ENCODE assay signal across 27 cellular contexts in the genomic region with DNA sequence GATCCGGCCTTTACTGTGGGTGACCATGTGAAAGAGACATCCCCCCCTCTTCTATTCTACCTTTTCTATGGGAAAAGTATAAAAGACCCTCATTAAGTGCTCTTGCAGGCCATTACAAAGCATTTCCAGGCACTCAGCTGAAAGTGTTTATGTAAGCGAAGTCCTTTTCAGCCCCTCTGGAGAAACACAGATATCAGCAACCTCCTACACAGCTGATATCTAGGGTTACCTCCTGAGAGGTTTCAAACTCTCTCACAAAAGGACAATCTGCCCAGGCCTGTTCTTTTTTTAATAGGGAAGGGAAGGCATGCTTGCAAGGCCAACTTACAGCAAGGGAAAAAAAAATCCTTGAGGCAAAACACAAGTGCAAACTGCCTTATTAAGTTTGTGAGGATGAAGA. TPM values are rescaled to one million over a fixed set of nuclear protein-coding genes. Genes with fewer than 3 reads are reported as not detected.
DNase-seq lines count a peak whose midpoint lies in the region; ATAC-seq and TF ChIP-seq lines count a peak whose summit lies in the region.
"Had no signal": no experiment of that assay in that cellular context is flagged by ENCODE, and none has a peak within 500 bp of the region (broad histone marks: within the 10 kb centered on the region; RNA-seq: fewer than 3 reads in every experiment).

No MANE protein-coding gene starts in this region.

- no peaks in the 10 kb centered on the region for H3K9me3 ChIP-seq in T-helper 17 cell (ENCODE audit: control insufficient read depth, low read length, poor library complexity, severe bottlenecking)
- H3K9me3 ChIP-seq: pancreas, right atrium auricular region, SK-N-SH, tibial nerve had no signal

- POLR2A ChIA-PET in WTC11 (lab: Charles Lee), result interaction anchor here (2.3 kb wide), 1 partner anchor 13 kb away, joined by 6 read pairs; no protein-coding TSS in a partner anchor

- H3K4me3 Mint-ChIP-seq in WTC11, result peak overlapping the region; percentile 31; the same call in 1 of the 2 replicates
- H3K4me3 Mint-ChIP-seq in mesothelial cell of epicardium, result no peak overlapping the region
- H3K4me3 Mint-ChIP-seq in T-helper 17 cell, result no peak overlapping the region
- H3K4me3 Mint-ChIP-seq: activated T-helper 17 cell treated with anti-CD3 and anti-CD28 coated beads, Interleukin-2, amount 50 U/mL, for 72 hours; CD8-positive, alpha-beta memory T cell; naive B cell; stimulated activated naive CD8-positive, alpha-beta T cell treated with anti-CD3 and anti-CD28 coated beads, Interleukin-15, Interleukin-2, amounts not matched to agents 100 ng/mL and 50 ng/mL, for 24 hours; T-helper 2 cell treated with Interferon-gamma antibody and Interleukin-4, amounts not matched to agents 5 μg/mL and 100 μg/mL, for 36 hours had no signal

- no peaks in the 10 kb centered on the region for H3K27me3 Mint-ChIP-seq in WTC11 (ENCODE audit: low read depth)
- peaks cover 23% of the 10 kb centered on the region for H3K27me3 Mint-ChIP-seq in mesothelial cell of epicardium (ENCODE audit: low read depth)
- peaks cover 89% of the 10 kb centered on the region for H3K27me3 Mint-ChIP-seq in T-helper 17 cell

- DNase-seq in NCI-H1105 treated with DMSO at 0.1 percent for 48 hours (lab: John Stamatoyannopoulos, UW), result peak; percentile 12
- no peak for DNase-seq in NCI-H1105 (lab: John Stamatoyannopoulos, UW)
- DNase-seq in WTC11 (ENCODE audit: low spot score), result no peak
- DNase-seq in mesothelial cell of epicardium (ENCODE audit: low spot score in 2 of 2, unreplicated experiment in 2 of 2), result no peak
- DNase-seq in T-helper 17 cell, result no peak
- no peak for DNase-seq in GM13977 (ENCODE audit: low spot score)
- DNase-seq: activated CD8-positive, alpha-beta memory T cell treated with anti-CD3 and anti-CD28 coated beads, Interleukin-2, amount 50 U/mL, for 4 hours; caudate nucleus; CD8-positive, alpha-beta memory T cell; GM23248; naive B cell; NCI-H1694; NCI-H526 treated with DMSO at 0.1 percent for 48 hours; SK-N-SH had no signal

- CTCF ChIA-PET in WTC11 (lab: Charles Lee), result interaction anchor here (1.2 to 3.7 kb wide), 4 partner anchors 9 to 165 kb away, joined by 5 to 30 read pairs (median 13); partner anchors contain the start of gene ETV5

- no peak for TF ChIP-seq CTCF in WTC11 (IDR thresholded peaks at IDR 0.05)
- no peak for TF ChIP-seq CTCF in mesothelial cell of epicardium (IDR thresholded peaks at IDR 0.05; ENCODE audit: unreplicated experiment)
- no peak for TF ChIP-seq CTCF in GM13977 (IDR thresholded peaks at IDR 0.05; ENCODE audit: extremely low read depth, insufficient read depth, missing control alignments)

- H3K4me1 Mint-ChIP-seq in WTC11 (peaks cover 85% of the 10 kb centered on the region), mesothelial cell of epicardium (peaks cover 53% of the 10 kb centered on the region), T-helper 17 cell (peaks cover 2% of the 10 kb centered on the region)
- H3K4me1 Mint-ChIP-seq: activated T-helper 17 cell treated with anti-CD3 and anti-CD28 coated beads, Interleukin-2, amount 50 U/mL, for 72 hours had no signal

- in situ Hi-C loops in GM13977 (cut with MboI; ENCODE audit: low pct_unique_long_range_greater_than_20kb, low sequenced_read_pairs, unreplicated experiment), result no loop called here

- peak overlapping the region; percentile 42 for H3K27ac ChIP-seq in temporal lobe (ENCODE audit: low read depth, low read length)
- H3K27ac ChIP-seq: 22Rv1, GM23248, KMS-11, RWPE1, tibial nerve, VCaP had no signal

- H3K27ac Mint-ChIP-seq in WTC11 (peak overlapping the region; percentile 98), mesothelial cell of epicardium (peak overlapping the region; percentile 68), T-helper 17 cell (no peak overlapping the region)
- H3K27ac Mint-ChIP-seq: activated naive CD4-positive, alpha-beta T cell treated with anti-CD3 and anti-CD28 coated beads, Interleukin-2, amount 50 U/mL, for 72 hours; activated T-helper 17 cell treated with anti-CD3 and anti-CD28 coated beads, Interleukin-2, amount 50 U/mL, for 72 hours; naive B cell; stimulated activated naive CD8-positive, alpha-beta T cell treated with anti-CD3 and anti-CD28 coated beads, Interleukin-15, Interleukin-2, amounts not matched to agents 100 ng/mL and 50 ng/mL, for 24 hours; T-helper 2 cell treated with Interferon-gamma antibody and Interleukin-4, amounts not matched to agents 5 μg/mL and 100 μg/mL, for 36 hours had no signal

- H3K9me3 Mint-ChIP-seq in WTC11, result no peaks in the 10 kb centered on the region
- no peaks in the 10 kb centered on the region for H3K9me3 Mint-ChIP-seq in mesothelial cell of epicardium
- H3K9me3 Mint-ChIP-seq: activated naive CD4-positive, alpha-beta T cell treated with anti-CD3 and anti-CD28 coated beads, Interleukin-2, amount 50 U/mL, for 72 hours; activated T-helper 17 cell treated with anti-CD3 and anti-CD28 coated beads, Interleukin-2, amount 50 U/mL, for 72 hours; CD8-positive, alpha-beta memory T cell; naive B cell; stimulated activated naive CD8-positive, alpha-beta T cell treated with anti-CD3 and anti-CD28 coated beads, Interleukin-15, Interleukin-2, amounts not matched to agents 100 ng/mL and 50 ng/mL, for 24 hours; T-helper 2 cell treated with Interferon-gamma antibody and Interleukin-4, amounts not matched to agents 5 μg/mL and 100 μg/mL, for 36 hours had no signal

- H3K36me3 Mint-ChIP-seq in WTC11, result peaks cover 29% of the 10 kb centered on the region
- no peaks in the 10 kb centered on the region for H3K36me3 Mint-ChIP-seq in mesothelial cell of epicardium
- peaks cover 3% of the 10 kb centered on the region for H3K36me3 Mint-ChIP-seq in T-helper 17 cell (ENCODE audit: low read depth)
- H3K36me3 Mint-ChIP-seq: activated naive CD4-positive, alpha-beta T cell treated with anti-CD3 and anti-CD28 coated beads, Interleukin-2, amount 50 U/mL, for 72 hours; CD8-positive, alpha-beta memory T cell; naive B cell had no signal

- ATAC-seq in WTC11, result no peak
- ATAC-seq in T-helper 17 cell, result no peak
- ATAC-seq in HG02973 (IDR thresholded peaks at IDR 0.05; ENCODE audit: unreplicated experiment), result no peak
- ATAC-seq: activated naive CD4-positive, alpha-beta T cell treated with anti-CD3 and anti-CD28 coated beads, Interleukin-2, amount 50 U/mL, for 72 hours; activated T-helper 17 cell treated with anti-CD3 and anti-CD28 coated beads, Interleukin-2, amount 50 U/mL, for 72 hours had no signal

TF ChIP-seq in WTC11, 78 proteins besides CTCF, POLR2A, EP300 and RAD21:
- no peak for TF ChIP-seq ZNF219 (CRISPR knock-in tag; IDR thresholded peaks at IDR 0.05; ENCODE audit: borderline replicate concordance)
- no peak for TF ChIP-seq AFF4 (CRISPR knock-in tag; IDR thresholded peaks at IDR 0.05; ENCODE audit: borderline replicate concordance)
- no peak for TF ChIP-seq ESRRA (CRISPR knock-in tag; IDR thresholded peaks at IDR 0.05; ENCODE audit: borderline replicate concordance)
- TF ChIP-seq TCF7 (CRISPR knock-in tag; IDR thresholded peaks at IDR 0.05; ENCODE audit: low read depth), result no peak
- no peak for TF ChIP-seq OVOL2 (CRISPR knock-in tag; IDR thresholded peaks at IDR 0.05; ENCODE audit: borderline replicate concordance)

RNA-seq across cellular contexts. Expression of gene ETV5, which starts 12.6 kb away (rescaled TPM):
- total RNA-seq in WTC11 (2021) (52.9 to 71.3 TPM (median 62.1 TPM) in 3 replicates), mesothelial cell of epicardium (27.1 to 29.7 TPM (median 27.3 TPM) in 3 replicates), temporal lobe (28.8 TPM), T-helper 17 cell (under 1 TPM in 1 of 2 donors, not detected in 1; 0.70 TPM)

Comparison
In these comparisons a context has a peak if more than half of its experiments do, and no peak if none do; other contexts are left out.
1. RNA of gene ETV5, which starts 12.6 kb away (total RNA-seq): 52.9 to 71.3 TPM in WTC11, 27.1 to 29.7 TPM in mesothelial cell of epicardium and 28.8 TPM in temporal lobe (single experiment); 0.70 TPM in T-helper 17 cell; every median in the first group is over 10 times any median in the second.